Comparison of ENCODE assay signal across 32 cellular contexts in the genomic region with DNA sequence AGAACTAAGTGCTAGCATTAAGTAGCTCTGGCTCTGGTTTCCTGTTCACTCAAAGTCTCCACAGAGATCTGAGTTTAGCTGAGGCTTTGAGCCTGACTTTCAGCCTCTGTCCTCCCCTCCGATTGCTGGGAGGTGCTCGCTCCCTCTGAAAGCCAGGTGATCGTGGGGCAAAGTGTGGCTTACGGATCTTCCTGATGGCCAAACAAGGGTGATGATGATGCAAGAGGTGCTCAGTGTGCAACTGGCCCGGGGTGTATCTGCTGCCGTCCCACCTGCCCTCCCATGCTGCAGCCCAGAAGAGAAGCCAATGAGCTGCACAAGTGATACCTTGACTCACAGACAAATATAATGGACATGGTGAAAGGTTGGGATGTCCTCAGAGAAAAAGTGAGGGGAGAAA.
"Had no signal": no experiment of that assay in that cellular context is flagged by ENCODE, and none has a peak within 500 bp of the region (broad histone marks: within the 10 kb centered on the region; RNA-seq: fewer than 3 reads in every experiment).

No MANE protein-coding gene starts in this region.

- H3K36me3 ChIP-seq: Peyer's patch had no signal

- ATAC-seq: activated CD8-positive, alpha-beta memory T cell treated with anti-CD3 and anti-CD28 coated beads, Interleukin-2, amount 10 ng/mL, durations not matched to agents 7 days and 5 days; activated naive CD8-positive, alpha-beta T cell treated with anti-CD3 and anti-CD28 coated beads, Interleukin-2, amount 50 U/mL, for 24 hours; PC-3 had no signal

- H3K36me3 Mint-ChIP-seq: activated CD8-positive, alpha-beta memory T cell treated with anti-CD3 and anti-CD28 coated beads, Interleukin-2, amount 10 ng/mL, durations not matched to agents 7 days and 5 days; activated naive CD4-positive, alpha-beta T cell treated with anti-CD3 and anti-CD28 coated beads, Interleukin-2, amount 10 ng/mL, durations not matched to agents 7 days and 5 days; activated naive CD8-positive, alpha-beta T cell had no signal

- H3K4me3 ChIP-seq: Peyer's patch had no signal

- DNase-seq: activated CD4-positive, alpha-beta memory T cell treated with anti-CD3 and anti-CD28 coated beads, Interleukin-2, amount 10 ng/mL, durations not matched to agents 7 days and 5 days; activated CD4-positive, alpha-beta T cell treated with anti-CD3 and anti-CD28 coated beads for 1 hour; activated CD4-positive, alpha-beta T cell treated with anti-CD3 and anti-CD28 coated beads for 48 hours; activated CD4-positive, CD25-positive, alpha-beta regulatory T cell; activated CD8-positive, alpha-beta memory T cell treated with anti-CD3 and anti-CD28 coated beads for 24 hours; activated CD8-positive, alpha-beta memory T cell treated with anti-CD3 and anti-CD28 coated beads, Interleukin-2, amount 10 ng/mL, durations not matched to agents 7 days and 5 days; activated CD8-positive, alpha-beta memory T cell treated with anti-CD3 and anti-CD28 coated beads, Interleukin-2, amount 50 U/mL, for 48 hours; activated effector memory CD4-positive, alpha-beta T cell treated with Interleukin-2 at 50 U/mL for 16 hours; activated naive CD4-positive, alpha-beta T cell treated with anti-CD3 and anti-CD28 coated beads, Interleukin-2, amount 10 ng/mL, durations not matched to agents 7 days and 5 days; activated naive CD8-positive, alpha-beta T cell treated with anti-CD3 and anti-CD28 coated beads, Interleukin-2, amount 50 U/mL, for 24 hours; activated T-cell treated with anti-CD3 and anti-CD28 coated beads, Interleukin-2, amount 50 U/mL, for 48 hours; Kasumi-1; KG1; NCI-H1092 treated with DMSO at 0.1 percent for 48 hours; NCI-H146; NCI-H187; NCI-H2029 treated with DMSO at 0.1 percent for 48 hours; NCI-H2107; NCI-H2227 treated with DMSO at 0.1 percent for 48 hours; NCI-H446 treated with DMSO at 0.1 percent for 48 hours; NCI-H524 treated with DMSO at 0.1 percent for 48 hours; NK-92 treated with Interleukin-12 subunit alpha and Interleukin-12 subunit beta, amount 100 ng/mL, for 24 hours; PC-3; Peyer's patch; RPMI8226; SW 1271; T-helper 1 cell; T-helper 2 cell; T-helper 9 cell had no signal

- H3K9me3 Mint-ChIP-seq: activated CD4-positive, alpha-beta memory T cell treated with anti-CD3 and anti-CD28 coated beads, Interleukin-2, amount 10 ng/mL, durations not matched to agents 7 days and 5 days; activated naive CD4-positive, alpha-beta T cell treated with anti-CD3 and anti-CD28 coated beads, Interleukin-2, amount 10 ng/mL, durations not matched to agents 7 days and 5 days; activated naive CD8-positive, alpha-beta T cell treated with anti-CD3 and anti-CD28 coated beads, Interleukin-2, amount 50 U/mL, for 24 hours had no signal

- H3K27ac ChIP-seq: Peyer's patch, VCaP had no signal

- H3K9me3 ChIP-seq: Peyer's patch had no signal

- H3K27ac Mint-ChIP-seq: activated CD4-positive, alpha-beta memory T cell treated with anti-CD3 and anti-CD28 coated beads, Interleukin-2, amount 10 ng/mL, durations not matched to agents 7 days and 5 days; activated CD8-positive, alpha-beta memory T cell treated with anti-CD3 and anti-CD28 coated beads, Interleukin-2, amount 10 ng/mL, durations not matched to agents 7 days and 5 days; activated naive CD4-positive, alpha-beta T cell treated with anti-CD3 and anti-CD28 coated beads, Interleukin-2, amount 10 ng/mL, durations not matched to agents 7 days and 5 days; activated naive CD8-positive, alpha-beta T cell; activated naive CD8-positive, alpha-beta T cell treated with anti-CD3 and anti-CD28 coated beads, Interleukin-2, amount 50 U/mL, for 24 hours had no signal

- H3K4me1 Mint-ChIP-seq: activated CD4-positive, alpha-beta memory T cell treated with anti-CD3 and anti-CD28 coated beads, Interleukin-2, amount 10 ng/mL, durations not matched to agents 7 days and 5 days; activated CD8-positive, alpha-beta memory T cell treated with anti-CD3 and anti-CD28 coated beads, Interleukin-2, amount 10 ng/mL, durations not matched to agents 7 days and 5 days; activated naive CD4-positive, alpha-beta T cell treated with anti-CD3 and anti-CD28 coated beads, Interleukin-2, amount 10 ng/mL, durations not matched to agents 7 days and 5 days; activated naive CD8-positive, alpha-beta T cell treated with anti-CD3 and anti-CD28 coated beads, Interleukin-2, amount 50 U/mL, for 24 hours had no signal

- H3K4me1 ChIP-seq: Peyer's patch had no signal

- H3K27me3 ChIP-seq: Peyer's patch had no signal

- H3K4me3 Mint-ChIP-seq: activated CD4-positive, alpha-beta memory T cell treated with anti-CD3 and anti-CD28 coated beads, Interleukin-2, amount 10 ng/mL, durations not matched to agents 7 days and 5 days; activated CD8-positive, alpha-beta memory T cell treated with anti-CD3 and anti-CD28 coated beads, Interleukin-2, amount 10 ng/mL, durations not matched to agents 7 days and 5 days; activated naive CD4-positive, alpha-beta T cell treated with anti-CD3 and anti-CD28 coated beads, Interleukin-2, amount 10 ng/mL, durations not matched to agents 7 days and 5 days; activated naive CD8-positive, alpha-beta T cell; activated naive CD8-positive, alpha-beta T cell treated with anti-CD3 and anti-CD28 coated beads, Interleukin-2, amount 50 U/mL, for 24 hours; brain had no signal

- H3K27me3 Mint-ChIP-seq: activated CD8-positive, alpha-beta memory T cell treated with anti-CD3 and anti-CD28 coated beads, Interleukin-2, amount 10 ng/mL, durations not matched to agents 7 days and 5 days; brain had no signal
